Comparison of ENCODE assay signal across 1 cellular context in the genomic region with DNA sequence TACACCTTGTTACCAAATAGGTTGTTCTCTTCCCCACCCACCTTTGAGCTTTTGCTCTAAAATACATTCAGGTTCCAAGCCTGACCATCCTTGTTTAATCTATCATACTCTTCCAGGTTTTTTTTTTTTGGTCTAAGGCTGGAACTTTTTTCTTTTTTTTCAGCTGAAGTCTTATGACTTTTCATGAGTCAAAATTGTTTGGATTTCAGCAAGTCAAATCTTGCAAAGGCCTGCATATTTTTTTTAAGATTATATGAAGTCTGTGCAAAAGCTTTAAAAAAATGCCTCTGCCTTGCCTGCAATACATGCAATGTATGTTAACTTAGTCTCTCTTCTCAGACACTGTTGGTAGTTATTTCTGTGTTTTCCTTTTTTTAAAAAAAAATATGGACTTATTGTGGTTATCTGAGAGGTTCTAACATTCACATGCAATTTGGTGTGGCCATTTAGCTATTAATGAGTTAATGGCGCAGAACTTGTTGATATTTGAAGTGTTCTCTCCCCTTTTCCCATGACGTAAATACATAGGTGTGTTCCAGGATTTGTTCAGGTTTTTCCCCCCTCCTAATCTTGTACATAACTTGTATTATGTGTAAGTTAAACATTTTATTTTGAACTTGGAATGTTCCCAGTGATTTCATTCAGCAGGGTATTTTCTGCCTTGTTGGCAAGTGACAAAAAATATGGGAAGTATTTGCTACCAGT.
TF ChIP-seq lines count a peak whose summit lies in the region.

No MANE protein-coding gene starts in this region.

TF ChIP-seq in IMR-90, 13 proteins besides CTCF, POLR2A, EP300 and RAD21:
- TF ChIP-seq NFE2L2 (IDR thresholded peaks at IDR 0.05; ENCODE audit: low read depth, low read length) (no peak), RFX5 (IDR thresholded peaks at IDR 0.05; ENCODE audit: low read depth, low read length) (no peak), FOS (IDR thresholded peaks at IDR 0.05; ENCODE audit: low read depth, low read length) (no peak), RCOR1 (IDR thresholded peaks at IDR 0.05; ENCODE audit: insufficient replicate concordance, low read length) (no peak), CEBPB (IDR thresholded peaks at IDR 0.05; ENCODE audit: low read depth, low read length) (no peak)
- TF ChIP-seq, protein P1, sequence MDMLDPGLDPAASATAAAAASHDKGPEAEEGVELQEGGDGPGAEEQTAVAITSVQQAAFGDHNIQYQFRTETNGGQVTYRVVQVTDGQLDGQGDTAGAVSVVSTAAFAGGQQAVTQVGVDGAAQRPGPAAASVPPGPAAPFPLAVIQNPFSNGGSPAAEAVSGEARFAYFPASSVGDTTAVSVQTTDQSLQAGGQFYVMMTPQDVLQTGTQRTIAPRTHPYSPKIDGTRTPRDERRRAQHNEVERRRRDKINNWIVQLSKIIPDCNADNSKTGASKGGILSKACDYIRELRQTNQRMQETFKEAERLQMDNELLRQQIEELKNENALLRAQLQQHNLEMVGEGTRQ (IDR thresholded peaks at IDR 0.05; ENCODE audit: low read depth, low read length): no peak
